Comparison of ENCODE assay signal across 1 cellular context in genomic region chr7:18496336-18496700, GRCh38.
TF ChIP-seq lines count a peak whose summit lies in the region.

No MANE protein-coding gene starts in this region.

TF ChIP-seq in WTC11, 78 proteins besides CTCF, POLR2A, EP300 and RAD21 (continued from another document):
- TF ChIP-seq, protein P1, sequence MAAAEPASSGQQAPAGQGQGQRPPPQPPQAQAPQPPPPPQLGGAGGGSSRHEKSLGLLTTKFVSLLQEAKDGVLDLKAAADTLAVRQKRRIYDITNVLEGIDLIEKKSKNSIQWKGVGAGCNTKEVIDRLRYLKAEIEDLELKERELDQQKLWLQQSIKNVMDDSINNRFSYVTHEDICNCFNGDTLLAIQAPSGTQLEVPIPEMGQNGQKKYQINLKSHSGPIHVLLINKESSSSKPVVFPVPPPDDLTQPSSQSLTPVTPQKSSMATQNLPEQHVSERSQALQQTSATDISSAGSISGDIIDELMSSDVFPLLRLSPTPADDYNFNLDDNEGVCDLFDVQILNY (CRISPR knock-in tag; IDR thresholded peaks at IDR 0.05), result no peak
- TF ChIP-seq CREM (CRISPR knock-in tag; IDR thresholded peaks at IDR 0.05) (no peak), NFE2L1 (CRISPR knock-in tag; IDR thresholded peaks at IDR 0.05) (no peak), TCF7 (CRISPR knock-in tag; IDR thresholded peaks at IDR 0.05; ENCODE audit: low read depth) (no peak), ATF3 (CRISPR knock-in tag; conservative IDR thresholded peaks at IDR 0.05) (no peak), JUN (CRISPR knock-in tag; IDR thresholded peaks at IDR 0.05) (no peak), ZBTB21 (CRISPR knock-in tag; IDR thresholded peaks at IDR 0.05; ENCODE audit: borderline replicate concordance) (no peak), TP53 (CRISPR knock-in tag; IDR thresholded peaks at IDR 0.05) (no peak), AR (CRISPR knock-in tag; IDR thresholded peaks at IDR 0.05) (no peak), ERG (CRISPR knock-in tag; IDR thresholded peaks at IDR 0.05) (no peak), PRRX2 (CRISPR knock-in tag; IDR thresholded peaks at IDR 0.05) (no peak), ATF6 (CRISPR knock-in tag; IDR thresholded peaks at IDR 0.05) (no peak), RELA (CRISPR knock-in tag; IDR thresholded peaks at IDR 0.05; ENCODE audit: borderline replicate concordance) (no peak)
- TF ChIP-seq, protein P2, sequence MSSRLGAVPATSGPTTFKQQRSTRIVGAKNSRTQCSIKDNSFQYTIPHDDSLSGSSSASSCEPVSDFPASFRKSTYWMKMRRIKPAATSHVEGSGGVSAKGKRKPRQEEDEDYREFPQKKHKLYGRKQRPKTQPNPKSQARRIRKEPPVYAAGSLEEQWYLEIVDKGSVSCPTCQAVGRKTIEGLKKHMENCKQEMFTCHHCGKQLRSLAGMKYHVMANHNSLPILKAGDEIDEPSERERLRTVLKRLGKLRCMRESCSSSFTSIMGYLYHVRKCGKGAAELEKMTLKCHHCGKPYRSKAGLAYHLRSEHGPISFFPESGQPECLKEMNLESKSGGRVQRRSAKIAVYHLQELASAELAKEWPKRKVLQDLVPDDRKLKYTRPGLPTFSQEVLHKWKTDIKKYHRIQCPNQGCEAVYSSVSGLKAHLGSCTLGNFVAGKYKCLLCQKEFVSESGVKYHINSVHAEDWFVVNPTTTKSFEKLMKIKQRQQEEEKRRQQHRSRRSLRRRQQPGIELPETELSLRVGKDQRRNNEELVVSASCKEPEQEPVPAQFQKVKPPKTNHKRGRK (CRISPR knock-in tag; IDR thresholded peaks at IDR 0.05; ENCODE audit: borderline replicate concordance), result no peak
- TF ChIP-seq, protein P3, sequence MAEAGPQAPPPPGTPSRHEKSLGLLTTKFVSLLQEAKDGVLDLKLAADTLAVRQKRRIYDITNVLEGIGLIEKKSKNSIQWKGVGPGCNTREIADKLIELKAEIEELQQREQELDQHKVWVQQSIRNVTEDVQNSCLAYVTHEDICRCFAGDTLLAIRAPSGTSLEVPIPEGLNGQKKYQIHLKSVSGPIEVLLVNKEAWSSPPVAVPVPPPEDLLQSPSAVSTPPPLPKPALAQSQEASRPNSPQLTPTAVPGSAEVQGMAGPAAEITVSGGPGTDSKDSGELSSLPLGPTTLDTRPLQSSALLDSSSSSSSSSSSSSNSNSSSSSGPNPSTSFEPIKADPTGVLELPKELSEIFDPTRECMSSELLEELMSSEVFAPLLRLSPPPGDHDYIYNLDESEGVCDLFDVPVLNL (CRISPR knock-in tag; IDR thresholded peaks at IDR 0.05; ENCODE audit: borderline replicate concordance, low read depth), result no peak
